ENCODE assay signal across 10 cellular contexts in genomic region chr19:13037161-13037560, GRCh38. TPM values are rescaled to one million over a fixed set of nuclear protein-coding genes. Genes with fewer than 3 reads are reported as not detected.
A peak's percentile ranks its signal among the peaks of the same experiment; 100 is the strongest.
DNase-seq lines count a peak whose midpoint lies in the region; ATAC-seq and TF ChIP-seq lines count a peak whose summit lies in the region.
"Had no signal": no experiment of that assay in that cellular context is flagged by ENCODE, and none has a peak within 500 bp of the region (broad histone marks: within the 10 kb centered on the region; RNA-seq: fewer than 3 reads in every experiment).

No MANE protein-coding gene starts in this region.

- H3K27ac ChIP-seq in left ventricle myocardium inferior (replicated peaks) (peak overlapping the region; percentile 94), mammary epithelial cell (ENCODE audit: insufficient read depth, low read depth, low read length) (peak overlapping the region; percentile 97), mucosa of rectum (ENCODE audit: low read depth in 2 of 2, low read length in 2 of 2) (peak overlapping the region; percentile 49 to 64)

- DNase-seq in left ventricle myocardium inferior (no peak), Right ventricle myocardium superior (no peak), mammary epithelial cell (peak; percentile 84), NCI-H82 treated with DMSO at 0.1 percent for 48 hours (lab: John Stamatoyannopoulos, UW; ENCODE audit: unreplicated experiment) (no peak), SK-N-DZ (ENCODE audit: low spot score) (no peak)
- no peak for DNase-seq in activated CD4-positive, CD25-positive, alpha-beta regulatory T cell treated with anti-CD3 and anti-CD28 coated beads, Interleukin-2, amount 50 U/mL, for 72 hours
- DNase-seq: activated CD4-positive, alpha-beta T cell treated with anti-CD3 and anti-CD28 coated beads for 1 hour; stimulated activated CD4-positive, alpha-beta T cell treated with anti-CD3 and anti-CD28 coated beads, Interleukin-4, amount 100 ng/mL, for 4 hours had no signal

- BruUV-seq in mammary epithelial cell (replicated peaks; lab: Mats Ljungman, UMichigan): TSS peak; percentile 73

- H3K79me2 ChIP-seq in mammary epithelial cell (ENCODE audit: insufficient read depth, low read length): peaks cover 85% of the 10 kb centered on the region

- H3K9ac ChIP-seq in mammary epithelial cell (ENCODE audit: insufficient read depth, low read length) (peak overlapping the region; percentile 86), mucosa of rectum (ENCODE audit: low read depth in 1 of 2, low read length in 2 of 2) (no peak overlapping the region)

- ATAC-seq in Right ventricle myocardium superior (ENCODE audit: poor library complexity): no peak
- no peak for ATAC-seq in GM19035 (IDR thresholded peaks at IDR 0.05; ENCODE audit: unreplicated experiment)

- H4K20me1 ChIP-seq in mammary epithelial cell (ENCODE audit: insufficient read depth, low read length): no peaks in the 10 kb centered on the region

- H3K9me3 ChIP-seq in left ventricle myocardium inferior (replicated peaks) (no peaks in the 10 kb centered on the region), mammary epithelial cell (replicated peaks; ENCODE audit: insufficient read depth, low read length) (no peaks in the 10 kb centered on the region), mucosa of rectum (ENCODE audit: control insufficient read depth in 2 of 2, low read length in 2 of 2) (no peaks in the 10 kb centered on the region)

- peaks cover 100% of the 10 kb centered on the region for H3K4me1 ChIP-seq in left ventricle myocardium inferior
- peaks cover 89% of the 10 kb centered on the region for H3K4me1 ChIP-seq in mammary epithelial cell (ENCODE audit: insufficient read depth, low read length)
- peaks cover 39 to 55% of the 10 kb centered on the region in 2 donors for H3K4me1 ChIP-seq in mucosa of rectum (ENCODE audit: control insufficient read depth in 2 of 2, insufficient read depth in 2 of 2, low read length in 2 of 2)

- no peak for TF ChIP-seq CTCF in left ventricle myocardium inferior (IDR thresholded peaks at IDR 0.05; ENCODE audit: borderline replicate concordance)
- TF ChIP-seq CTCF in mammary epithelial cell (conservative IDR thresholded peaks at IDR 0.05 in 1 of 2, IDR thresholded peaks at IDR 0.05 in 1 of 2; ENCODE audit: extremely low read depth in 1 of 2, insufficient read depth in 1 of 2, low read depth in 1 of 2, low read length in 2 of 2): no peak

- dilution Hi-C loops in mammary epithelial cell (cut with HindIII; ENCODE audit: low sequenced_read_pairs): no loop called here

- 12% methylated on average over 7 of the region's 7 CpGs for WGBS in mammary epithelial cell (ENCODE audit: low coverage, missing lambda C conversion rate)

- CTCF ChIA-PET in mammary epithelial cell (lab: Charles Lee; ENCODE audit: low non-redundant PET): no interaction called here

- in situ Hi-C loops in mammary epithelial cell (cut with MboI; ENCODE audit: low sequenced_read_pairs in 2 of 2): no loop called here

- intact Hi-C loops in left ventricle myocardium inferior (cut with micrococcal nuclease) (no loop called here), Right ventricle myocardium superior (cut with DNase I) (no loop called here), mammary epithelial cell (cut with micrococcal nuclease) (no loop called here)

- peak overlapping the region; percentile 62 for H3K4me2 ChIP-seq in mammary epithelial cell (ENCODE audit: insufficient read depth, low read depth, low read length)

- H2AFZ ChIP-seq in mammary epithelial cell (ENCODE audit: low read depth, low read length): no peak overlapping the region

- no peaks in the 10 kb centered on the region for H3K36me3 ChIP-seq in left ventricle myocardium inferior
- H3K36me3 ChIP-seq in mammary epithelial cell (ENCODE audit: insufficient read depth, low read length): no peaks in the 10 kb centered on the region
- peaks cover 0 to 2% of the 10 kb centered on the region in 2 donors for H3K36me3 ChIP-seq in mucosa of rectum (ENCODE audit: control insufficient read depth in 2 of 2, insufficient read depth in 2 of 2, low read length in 2 of 2)

- H3K27me3 ChIP-seq in left ventricle myocardium inferior (ENCODE audit: low read depth) (no peaks in the 10 kb centered on the region), mammary epithelial cell (ENCODE audit: insufficient read depth, low read length) (no peaks in the 10 kb centered on the region), mucosa of rectum (ENCODE audit: control insufficient read depth in 2 of 2, insufficient read depth in 2 of 2, low read length in 2 of 2) (no peaks in the 10 kb centered on the region)

- no peak overlapping the region for H3K4me3 ChIP-seq in left ventricle myocardium inferior
- no peak overlapping the region for H3K4me3 ChIP-seq in mammary epithelial cell (replicated peaks in 1 of 3; ENCODE audit: insufficient read depth in 1 of 3, low read depth in 2 of 3, low read length in 3 of 3)
- H3K4me3 ChIP-seq in mucosa of rectum (ENCODE audit: low read length in 2 of 2): peak overlapping the region in 1 of 2 donors; percentile 26

RNA-seq across cellular contexts. Expression of gene NFIX, which starts 41.9 kb away (rescaled TPM):
- total RNA-seq in left ventricle myocardium inferior (118 TPM), Right ventricle myocardium superior (160 TPM), mammary epithelial cell (10 to 100 TPM; 43.2 to 76.1 TPM)
- polyA plus RNA-seq in mammary epithelial cell: 24.5 TPM
- 215 TPM for polyA minus RNA-seq in mammary epithelial cell
- 0.15 and 0.17 TPM in 2 replicates for polyA plus RNA-seq in SK-N-DZ (2014; cell fraction: cytosol; rRNA removed)
- 0.09 and 0.22 TPM in 2 replicates for polyA plus RNA-seq in SK-N-DZ (2014; cell fraction: nucleus; rRNA removed)
